In genomic region chr1:236774926-236775325, GRCh38 we compare ENCODE assay signal across 11 cellular contexts. TPM values are rescaled to one million over a fixed set of nuclear protein-coding genes. Genes with fewer than 3 reads are reported as not detected.
A peak's percentile ranks its signal among the peaks of the same experiment; 100 is the strongest.
DNase-seq lines count a peak whose midpoint lies in the region; ATAC-seq and TF ChIP-seq lines count a peak whose summit lies in the region.
"Had no signal": no experiment of that assay in that cellular context is flagged by ENCODE, and none has a peak within 500 bp of the region (broad histone marks: within the 10 kb centered on the region; RNA-seq: fewer than 3 reads in every experiment).

No MANE protein-coding gene starts in this region.

- no peaks in the 10 kb centered on the region for H3K79me2 ChIP-seq in smooth muscle cell (ENCODE audit: low read depth)

- no peaks in the 10 kb centered on the region for H3K4me1 Mint-ChIP-seq in activated CD8-positive, alpha-beta T cell treated with anti-CD3 and anti-CD28 coated beads, Interleukin-2, amount 10 ng/mL, durations not matched to agents 7 days and 5 days (ENCODE audit: low read depth)
- H3K4me1 Mint-ChIP-seq: activated CD4-positive, alpha-beta T cell treated with anti-CD3 and anti-CD28 coated beads, Interleukin-2, amount 10 ng/mL, durations not matched to agents 7 days and 5 days; B cell had no signal

- H3K9ac ChIP-seq in smooth muscle cell (ENCODE audit: low read depth) = no peak overlapping the region

- H3K9me3 Mint-ChIP-seq in activated CD8-positive, alpha-beta T cell treated with anti-CD3 and anti-CD28 coated beads, Interleukin-2, amount 10 ng/mL, durations not matched to agents 7 days and 5 days (ENCODE audit: insufficient read depth) = peaks cover 14% of the 10 kb centered on the region

- no peaks in the 10 kb centered on the region for H3K9me3 ChIP-seq in smooth muscle cell (replicated peaks; ENCODE audit: low read depth)
- H3K9me3 ChIP-seq in vagina = peaks cover 6% of the 10 kb centered on the region

- no peak overlapping the region for H3K4me3 ChIP-seq in smooth muscle cell
- no peak overlapping the region for H3K4me3 ChIP-seq in vagina

- H3K4me3 Mint-ChIP-seq in activated CD8-positive, alpha-beta T cell treated with anti-CD3 and anti-CD28 coated beads, Interleukin-2, amount 10 ng/mL, durations not matched to agents 7 days and 5 days = no peak overlapping the region
- H3K4me3 Mint-ChIP-seq: activated CD4-positive, alpha-beta T cell treated with anti-CD3 and anti-CD28 coated beads, Interleukin-2, amount 10 ng/mL, durations not matched to agents 7 days and 5 days; B cell had no signal

- no peak overlapping the region for H3K27ac Mint-ChIP-seq in activated CD8-positive, alpha-beta T cell treated with anti-CD3 and anti-CD28 coated beads, Interleukin-2, amount 10 ng/mL, durations not matched to agents 7 days and 5 days
- H3K27ac Mint-ChIP-seq: activated CD4-positive, alpha-beta T cell treated with anti-CD3 and anti-CD28 coated beads, Interleukin-2, amount 10 ng/mL, durations not matched to agents 7 days and 5 days; B cell had no signal

- WGBS in smooth muscle cell (ENCODE audit: low lambda C conversion rate) = 46% methylated on average over 3 of the region's 3 CpGs

- H3F3A ChIP-seq in smooth muscle cell (ENCODE audit: low read depth) = no peaks in the 10 kb centered on the region

- H3K4me1 ChIP-seq in smooth muscle cell (ENCODE audit: low read depth) (no peaks in the 10 kb centered on the region), vagina (no peaks in the 10 kb centered on the region)

- H3K27me3 ChIP-seq in smooth muscle cell (ENCODE audit: low read depth) (no peaks in the 10 kb centered on the region), vagina (no peaks in the 10 kb centered on the region)

- H3K36me3 ChIP-seq in smooth muscle cell (ENCODE audit: low read depth) (no peaks in the 10 kb centered on the region), vagina (no peaks in the 10 kb centered on the region)

- TF ChIP-seq CTCF in smooth muscle cell (IDR thresholded peaks at IDR 0.05; ENCODE audit: borderline replicate concordance, insufficient read depth, poor library complexity, severe bottlenecking) = peak; percentile 8
- no peak for TF ChIP-seq CTCF in vagina (IDR thresholded peaks at IDR 0.05)

- no peak for ATAC-seq in activated CD8-positive, alpha-beta T cell treated with anti-CD3 and anti-CD28 coated beads, Interleukin-2, amount 10 ng/mL, durations not matched to agents 7 days and 5 days
- no peak for ATAC-seq in GM21529 (IDR thresholded peaks at IDR 0.05; ENCODE audit: unreplicated experiment)

- H3K4me2 ChIP-seq in smooth muscle cell = no peak overlapping the region

- DNase-seq in NCI-H345 (lab: John Stamatoyannopoulos, UW) (peak; percentile 14), NCI-H345 treated with DMSO at 0.1 percent for 48 hours (lab: John Stamatoyannopoulos, UW; ENCODE audit: unreplicated experiment) (no peak), RPMI7951 (ENCODE audit: low read depth) (peak; percentile 34), foreskin melanocyte (peak; percentile 18), smooth muscle cell (lab: John Stamatoyannopoulos, UW; ENCODE audit: unreplicated experiment) (no peak), vagina (ENCODE audit: extremely low spot score in 2 of 2) (no peak)
- no peak for DNase-seq in activated CD8-positive, alpha-beta T cell treated with anti-CD3 and anti-CD28 coated beads, Interleukin-2, amount 10 ng/mL, durations not matched to agents 7 days and 5 days
- DNase-seq: activated CD4-positive, alpha-beta T cell treated with anti-CD3 and anti-CD28 coated beads, Interleukin-2, amount 10 ng/mL, durations not matched to agents 7 days and 5 days had no signal

- intact Hi-C loops in vagina (cut with DNase I) = no loop called here

- peaks cover 15% of the 10 kb centered on the region for H3K27me3 Mint-ChIP-seq in activated CD8-positive, alpha-beta T cell treated with anti-CD3 and anti-CD28 coated beads, Interleukin-2, amount 10 ng/mL, durations not matched to agents 7 days and 5 days (ENCODE audit: low read depth)

- CTCF ChIA-PET in activated CD8-positive, alpha-beta T cell treated with anti-CD3 and anti-CD28 coated beads, Interleukin-2, amount 10 ng/mL, durations not matched to agents 7 days and 5 days (lab: Charles Lee) = no interaction called here

- H3K36me3 Mint-ChIP-seq in activated CD8-positive, alpha-beta T cell treated with anti-CD3 and anti-CD28 coated beads, Interleukin-2, amount 10 ng/mL, durations not matched to agents 7 days and 5 days (ENCODE audit: low read depth) = no peaks in the 10 kb centered on the region

- POLR2A ChIA-PET in activated CD8-positive, alpha-beta T cell treated with anti-CD3 and anti-CD28 coated beads, Interleukin-2, amount 10 ng/mL, durations not matched to agents 7 days and 5 days (lab: Charles Lee) = no interaction called here

- H3K27ac ChIP-seq in smooth muscle cell (ENCODE audit: low read depth) = no peak overlapping the region
- H3K27ac ChIP-seq in vagina = no peak overlapping the region
- H3K27ac ChIP-seq: epithelial cell of prostate had no signal

- TF ChIP-seq POLR2A in vagina (IDR thresholded peaks at IDR 0.05) = no peak

- no peaks in the 10 kb centered on the region for H4K20me1 ChIP-seq in smooth muscle cell (ENCODE audit: low read depth)

- no peak overlapping the region for H2AFZ ChIP-seq in smooth muscle cell (ENCODE audit: low read depth)

RNA-seq across cellular contexts. Expression of gene MTR, which starts 20.2 kb away (rescaled TPM):
- total RNA-seq in RPMI7951 (2014; rRNA removed; shearing (Covaris generic)) = 12.5 TPM in 2 replicates
- total RNA-seq in smooth muscle cell (18.3 and 25.2 TPM in 2 replicates), vagina (19.9 TPM)
- polyA plus RNA-seq in smooth muscle cell = 10.7 and 12.0 TPM in 2 replicates
- 10 to 100 TPM; 41.7 to 44.7 TPM for total RNA-seq in activated CD8-positive, alpha-beta T cell treated with anti-CD3 and anti-CD28 coated beads, Interleukin-2, amount 10 ng/mL, durations not matched to agents 7 days and 5 days

Comparison
In these comparisons a context has a peak if more than half of its experiments do, and no peak if none do; other contexts are left out.
1. DNase-seq: peak in NCI-H345 (single experiment), RPMI7951 (single experiment) and foreskin melanocyte (single experiment); none in NCI-H345 treated with DMSO at 0.1 percent for 48 hours (single experiment), smooth muscle cell (single experiment), activated CD8-positive, alpha-beta T cell treated with anti-CD3 and anti-CD28 coated beads, Interleukin-2, amount 10 ng/mL, durations not matched to agents 7 days and 5 days (single experiment) and vagina (0 of 2).